29 cellular contexts compared by ENCODE assay signal in the genomic region with DNA sequence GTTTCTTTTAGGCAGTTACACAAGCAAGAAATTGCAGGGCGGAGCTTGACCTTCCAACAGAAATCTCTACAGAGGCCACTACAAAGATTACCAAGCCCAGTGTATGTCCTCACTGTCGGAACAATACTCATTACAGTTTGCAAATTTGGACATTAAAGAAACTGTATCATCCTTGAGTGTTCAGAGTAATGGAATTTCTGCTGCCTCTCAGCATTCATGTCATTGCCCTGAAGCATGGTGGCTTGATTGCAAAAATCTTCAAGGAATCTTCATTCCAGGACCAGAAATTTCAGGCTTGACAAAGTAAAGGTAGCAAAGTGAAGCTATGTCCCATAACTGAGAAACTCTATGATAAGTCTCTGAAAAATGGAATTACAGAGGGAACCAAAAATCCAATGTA.
"Had no signal": no experiment of that assay in that cellular context is flagged by ENCODE, and none has a peak within 500 bp of the region (broad histone marks: within the 10 kb centered on the region; RNA-seq: fewer than 3 reads in every experiment).

No MANE protein-coding gene starts in this region.

- H3K27me3 ChIP-seq: adrenal gland, body of pancreas, cardiac muscle cell, dorsolateral prefrontal cortex, gastroesophageal sphincter, pancreas, sigmoid colon, transverse colon had no signal

- H3K4me3 ChIP-seq: adrenal gland, body of pancreas, cardiac muscle cell, coronary artery, dorsolateral prefrontal cortex, gastroesophageal sphincter, pancreas, psoas muscle, sigmoid colon, transverse colon had no signal

- H3K9me3 ChIP-seq: adrenal gland, body of pancreas, gastroesophageal sphincter, pancreas, psoas muscle, sigmoid colon, transverse colon had no signal

- H3K27ac ChIP-seq: adrenal gland, body of pancreas, cardiac muscle cell, coronary artery, dorsolateral prefrontal cortex, gastroesophageal sphincter, pancreas, psoas muscle, sigmoid colon, transverse colon had no signal

- H3K9me3 Mint-ChIP-seq: stimulated activated naive B cell treated with anti-CD40 and anti-IgM and Interleukin-4, amounts not matched to agents 10 μg/mL and 1 μg/mL and 100 μg/mL, for 72 hours; T-helper 2 cell treated with Interferon-gamma antibody and Interleukin-4, amounts not matched to agents 5 μg/mL and 100 μg/mL, for 36 hours had no signal

- H3K4me1 ChIP-seq: adrenal gland, body of pancreas, gastroesophageal sphincter, pancreas, psoas muscle, sigmoid colon, transverse colon had no signal

- H3K27me3 Mint-ChIP-seq: activated CD4-positive, alpha-beta T cell treated with anti-CD3 and anti-CD28 coated beads for 36 hours; activated naive CD8-positive, alpha-beta T cell; naive B cell; stimulated activated naive B cell treated with anti-CD40 and anti-IgM and Interleukin-4, amounts not matched to agents 10 μg/mL and 1 μg/mL and 100 μg/mL, for 72 hours had no signal

- DNase-seq: activated CD4-positive, alpha-beta T cell treated with anti-CD3 and anti-CD28 coated beads for 36 hours; activated CD4-positive, CD25-positive, alpha-beta regulatory T cell; activated effector memory CD4-positive, alpha-beta T cell treated with Interleukin-2 at 50 U/mL for 16 hours; activated naive CD4-positive, alpha-beta T cell treated with Interleukin-2 at 50 U/mL for 16 hours; activated T-cell treated with anti-CD3 and anti-CD28 coated beads for 4 hours; adrenal gland; aorta; body of pancreas; cerebellar nuclear complex; dorsolateral prefrontal cortex; effector memory CD4-positive, alpha-beta T cell; hippocampal formation; left cardiac atrium; mammary epithelial cell; naive B cell; pancreas; psoas muscle; sigmoid colon; small intestine; stimulated activated CD4-positive, alpha-beta T cell treated with anti-CD3 and anti-CD28 coated beads, Interleukin-4, amount 100 ng/mL, for 4 hours; stimulated activated CD8-positive, alpha-beta memory T cell treated with anti-CD3 and anti-CD28 coated beads, Interleukin-4, amount 100 ng/mL, for 48 hours; stimulated activated naive B cell treated with anti-CD40 and anti-IgM and Interleukin-4, amounts not matched to agents 10 μg/mL and 1 μg/mL and 100 μg/mL, for 72 hours; transverse colon had no signal

- H3K27ac Mint-ChIP-seq: activated naive CD8-positive, alpha-beta T cell; mesothelial cell of epicardium; stimulated activated naive B cell treated with anti-CD40 and anti-IgM and Interleukin-4, amounts not matched to agents 10 μg/mL and 1 μg/mL and 100 μg/mL, for 72 hours; T-helper 2 cell treated with Interferon-gamma antibody and Interleukin-4, amounts not matched to agents 5 μg/mL and 100 μg/mL, for 36 hours had no signal

- H3K36me3 ChIP-seq: adrenal gland, cardiac muscle cell, gastroesophageal sphincter, pancreas, sigmoid colon, transverse colon had no signal

- H3K4me3 Mint-ChIP-seq: activated CD4-positive, alpha-beta T cell treated with anti-CD3 and anti-CD28 coated beads for 36 hours; activated naive CD8-positive, alpha-beta T cell; mesothelial cell of epicardium; naive B cell; stimulated activated naive B cell treated with anti-CD40 and anti-IgM and Interleukin-4, amounts not matched to agents 10 μg/mL and 1 μg/mL and 100 μg/mL, for 72 hours; T-helper 2 cell treated with Interferon-gamma antibody and Interleukin-4, amounts not matched to agents 5 μg/mL and 100 μg/mL, for 36 hours had no signal

- ATAC-seq: activated CD4-positive, alpha-beta T cell treated with anti-CD3 and anti-CD28 coated beads for 36 hours; body of pancreas; gastroesophageal sphincter; left cardiac atrium; pancreas; psoas muscle; stimulated activated naive B cell treated with anti-CD40 and anti-IgM and Interleukin-4, amounts not matched to agents 10 μg/mL and 1 μg/mL and 100 μg/mL, for 72 hours had no signal

- H3K36me3 Mint-ChIP-seq: activated naive CD8-positive, alpha-beta T cell; mesothelial cell of epicardium; naive B cell had no signal
